Comparison of ENCODE assay signal across 8 cellular contexts in the genomic region with DNA sequence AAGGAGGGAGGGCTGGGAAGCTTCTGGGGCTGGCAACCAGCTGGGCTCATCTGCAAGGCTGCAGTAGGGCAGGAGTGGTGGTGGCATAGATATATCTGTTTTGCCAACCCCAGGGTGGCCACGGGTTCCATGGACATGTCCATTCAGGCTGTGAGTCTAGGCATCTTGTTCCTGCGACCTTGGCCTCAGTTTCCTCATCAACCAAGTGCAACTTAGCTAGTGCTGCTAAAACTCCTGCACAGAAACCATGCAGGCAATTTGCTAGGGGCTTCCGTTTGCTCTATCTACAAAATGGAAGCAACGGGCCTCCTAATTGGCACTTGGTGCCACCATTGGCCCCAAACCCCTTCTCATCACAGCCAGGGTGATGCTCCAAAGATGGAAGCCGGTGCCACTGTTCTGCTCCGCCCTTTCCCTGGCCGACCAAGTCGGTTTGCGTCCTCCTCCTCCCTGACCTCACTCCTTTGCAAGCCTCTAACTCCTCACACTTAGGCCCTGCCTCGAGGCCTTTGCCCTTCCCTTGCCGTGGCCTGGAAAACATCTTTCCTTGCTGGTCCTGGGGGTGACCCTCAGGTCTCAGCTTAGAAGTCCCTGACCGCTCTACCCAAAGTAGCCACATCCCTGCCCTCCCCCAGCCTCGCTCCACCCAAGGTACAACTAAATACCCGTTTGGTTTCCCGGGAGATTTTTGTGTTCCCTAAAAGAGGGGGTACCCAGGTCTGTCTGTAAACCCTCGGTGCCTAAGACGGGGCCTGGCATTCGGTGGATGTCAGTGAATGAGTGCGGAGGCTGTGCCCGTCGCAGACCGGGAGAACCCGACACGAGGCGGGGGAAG. TPM values are rescaled to one million over a fixed set of nuclear protein-coding genes. Genes with fewer than 3 reads are reported as not detected.
DNase-seq lines count a peak whose midpoint lies in the region; ATAC-seq and TF ChIP-seq lines count a peak whose summit lies in the region.

No MANE protein-coding gene starts in this region.

- ATAC-seq in DND-41 (ENCODE audit: insufficient read depth, low read depth) (no peak), RWPE2 (ENCODE audit: low read depth) (no peak), GM21737 (IDR thresholded peaks at IDR 0.05; ENCODE audit: unreplicated experiment) (no peak), HG03571 (IDR thresholded peaks at IDR 0.05; ENCODE audit: unreplicated experiment) (no peak)

- in situ Hi-C loops in GM13976 (cut with MboI; ENCODE audit: low sequenced_read_pairs, unreplicated experiment) = no loop called here

- peak overlapping the region; percentile 82 for H3K4me2 ChIP-seq in DND-41 (ENCODE audit: insufficient read depth, low read length)

- peaks cover 17% of the 10 kb centered on the region for H3K79me2 ChIP-seq in DND-41 (ENCODE audit: insufficient read depth, low read length)

- peak overlapping the region; percentile 53 for H3K27ac ChIP-seq in DND-41 (ENCODE audit: low read length)
- peak overlapping the region; percentile 98 for H3K27ac ChIP-seq in RWPE2 (ENCODE audit: poor library complexity, severe bottlenecking)
- H3K27ac ChIP-seq in ovary = peak overlapping the region; percentile 91 to 99

- no peak for TF ChIP-seq EP300 in ovary (IDR thresholded peaks at IDR 0.05)

- peak overlapping the region; percentile 79 for H3K9ac ChIP-seq in DND-41 (ENCODE audit: low read depth, low read length)

- H4K20me1 ChIP-seq in DND-41 (ENCODE audit: insufficient read depth, low read length) = peaks cover 6% of the 10 kb centered on the region; the same call in 1 of the 2 replicates

- H3K4me3 ChIP-seq in DND-41 (ENCODE audit: low read depth in 1 of 2, low read length in 2 of 2) = peak overlapping the region in 1 of 2 experiments; percentile 76; a peak in 3 of 4 replicates
- peak overlapping the region; percentile 76 for H3K4me3 ChIP-seq in RWPE2 (ENCODE audit: severe bottlenecking)
- peak overlapping the region; percentile 76 for H3K4me3 ChIP-seq in ovary

- TF ChIP-seq POLR2A in erythroblast (IDR thresholded peaks at IDR 0.05; ENCODE audit: low read length) (no peak), ovary (IDR thresholded peaks at IDR 0.05) (no peak)

- H3K4me1 ChIP-seq in DND-41 (ENCODE audit: insufficient read depth, low read length) = peaks cover 44% of the 10 kb centered on the region
- H3K4me1 ChIP-seq in RWPE2 (ENCODE audit: insufficient read depth, poor library complexity, severe bottlenecking) = peaks cover 47% of the 10 kb centered on the region
- H3K4me1 ChIP-seq in ovary (ENCODE audit: insufficient read depth) = peaks cover 23% of the 10 kb centered on the region

- 20 to 26% (median 22%) methylated on average over 25 of the region's 25 CpGs for WGBS in ovary, 3 donors

- H3K9me3 ChIP-seq in DND-41 (ENCODE audit: insufficient read depth, low read length, severe bottlenecking) (no peaks in the 10 kb centered on the region), RWPE2 (ENCODE audit: severe bottlenecking) (no peaks in the 10 kb centered on the region), ovary (no peaks in the 10 kb centered on the region)

- H3K36me3 ChIP-seq in DND-41 (ENCODE audit: insufficient read depth, low read length) = peaks cover 4% of the 10 kb centered on the region; the same call in 1 of the 2 replicates
- H3K36me3 ChIP-seq in RWPE2 (ENCODE audit: low read depth) = peaks cover 47% of the 10 kb centered on the region
- H3K36me3 ChIP-seq in ovary = no peaks in the 10 kb centered on the region

- DNase-seq in DND-41 (no peak), RWPE2 (ENCODE audit: low spot score) (no peak), erythroblast (lab: John Stamatoyannopoulos, UW) (peak; percentile 64 to 78), ovary (peak in 1 of 5 donors; percentile 34), COR-L47 (lab: John Stamatoyannopoulos, UW) (no peak), GM13976 (ENCODE audit: low spot score) (no peak)

- TF ChIP-seq CTCF in DND-41 (IDR thresholded peaks at IDR 0.05; ENCODE audit: borderline replicate concordance, extremely low read depth, low read length, poor library complexity, severe bottlenecking) = no peak
- TF ChIP-seq CTCF in RWPE2 (IDR thresholded peaks at IDR 0.05; ENCODE audit: poor library complexity, severe bottlenecking) = no peak
- TF ChIP-seq CTCF in ovary (IDR thresholded peaks at IDR 0.05) = peak in 1 of 3 donors; percentile 5
- no peak for TF ChIP-seq CTCF in GM13976 (IDR thresholded peaks at IDR 0.05; ENCODE audit: borderline replicate concordance, control extremely low read depth, extremely low read depth, insufficient read depth, missing control alignments)

- peak overlapping the region; percentile 66 for H2AFZ ChIP-seq in DND-41 (ENCODE audit: low read depth, low read length)

- no peaks in the 10 kb centered on the region for H3K27me3 ChIP-seq in DND-41 (ENCODE audit: insufficient read depth, low read length, poor library complexity)
- H3K27me3 ChIP-seq in RWPE2 (ENCODE audit: insufficient read depth, poor library complexity, severe bottlenecking) = no peaks in the 10 kb centered on the region
- H3K27me3 ChIP-seq in ovary = no peaks in the 10 kb centered on the region

- intact Hi-C loops in ovary (cut with DNase I) = no loop called here

RNA-seq across cellular contexts. Expression of gene SREBF1, which starts 1.2 kb away (rescaled TPM):
- total RNA-seq in ovary = 100 to 1,000 TPM in 3 of 7 donors, 10 to 100 TPM in 4; 30.3 to 190 (median 97.4) TPM
- polyA plus RNA-seq in ovary = 10 to 100 TPM; 24.3 to 44.3 TPM

Comparison
In these comparisons a context has a peak if more than half of its experiments do, and no peak if none do; other contexts are left out.
1. DNase-seq: peak in erythroblast (2 of 2); none in DND-41 (single experiment), RWPE2 (single experiment), COR-L47 (single experiment) and GM13976 (single experiment).
2. Peak in every context shown above with its lines, with median percentiles within 50 percentile points of each other: H3K27ac ChIP-seq.